In genomic region chr17:68205808-68206563, GRCh38 we compare ENCODE assay signal across 1 cellular context.
TF ChIP-seq lines count a peak whose summit lies in the region.

No MANE protein-coding gene starts in this region.

TF ChIP-seq in K562, 482 proteins besides CTCF, POLR2A, EP300 and RAD21 (continued from another document):
- TF ChIP-seq GABPA (tag; conservative IDR thresholded peaks at IDR 0.05; ENCODE audit: low read depth): peak; percentile 49
